Comparison of ENCODE assay signal across 21 cellular contexts in genomic region chr6:13280253-13280652, GRCh38.
"Had no signal": no experiment of that assay in that cellular context is flagged by ENCODE, and none has a peak within 500 bp of the region (broad histone marks: within the 10 kb centered on the region; RNA-seq: fewer than 3 reads in every experiment).

No MANE protein-coding gene starts in this region.

- H3K4me3 Mint-ChIP-seq: neural crest cell, T-cell had no signal

- H3K27me3 ChIP-seq: adrenal gland, ascending aorta, brain microvascular endothelial cell, dorsolateral prefrontal cortex, gastroesophageal sphincter, sigmoid colon, upper lobe of right lung had no signal

- H3K27ac ChIP-seq: adrenal gland, ascending aorta, brain microvascular endothelial cell, gastroesophageal sphincter, sigmoid colon, upper lobe of right lung had no signal

- ATAC-seq: gastroesophageal sphincter, left cardiac atrium, SK-N-SH treated with all-trans-retinoic acid at 6 μM for 48 hours, upper lobe of right lung had no signal

- H3K9me3 Mint-ChIP-seq: neural crest cell, T-cell had no signal

- H3K27me3 Mint-ChIP-seq: T-cell had no signal

- H3K4me1 ChIP-seq: adrenal gland, ascending aorta, gastroesophageal sphincter, sigmoid colon, upper lobe of right lung had no signal

- DNase-seq: activated naive CD4-positive, alpha-beta T cell treated with anti-CD3 and anti-CD28 coated beads, Interleukin-2, amount 50 U/mL, for 16 hours; activated T-cell treated with anti-CD3 and anti-CD28 coated beads, Interleukin-2, amount 50 U/mL, for 48 hours; adrenal gland; brain microvascular endothelial cell; central memory CD4-positive, alpha-beta T cell; dorsolateral prefrontal cortex; head of caudate nucleus; islet precursor cell; left cardiac atrium; mesenchymal stem cell; posterior cingulate gyrus; sigmoid colon; stimulated activated CD4-positive, alpha-beta T cell treated with anti-CD3 and anti-CD28 coated beads, Interleukin-15, amount 100 ng/mL, for 24 hours; stimulated activated naive CD4-positive, alpha-beta T cell; upper lobe of right lung had no signal

- H3K9me3 ChIP-seq: adrenal gland, ascending aorta, gastroesophageal sphincter, sigmoid colon, upper lobe of right lung had no signal

- H3K36me3 ChIP-seq: adrenal gland, brain microvascular endothelial cell, sigmoid colon had no signal

- H3K4me3 ChIP-seq: adrenal gland, ascending aorta, dorsolateral prefrontal cortex, gastroesophageal sphincter, sigmoid colon, smooth muscle cell, upper lobe of right lung had no signal

- H3K27ac Mint-ChIP-seq: T-cell had no signal
